ENCODE assay signal across 21 cellular contexts in genomic region chr18:36340232-36340631, GRCh38. TPM values are rescaled to one million over a fixed set of nuclear protein-coding genes. Genes with fewer than 3 reads are reported as not detected.
A peak's percentile ranks its signal among the peaks of the same experiment; 100 is the strongest.
DNase-seq lines count a peak whose midpoint lies in the region; TF ChIP-seq lines count a peak whose summit lies in the region.
"Had no signal": no experiment of that assay in that cellular context is flagged by ENCODE, and none has a peak within 500 bp of the region (broad histone marks: within the 10 kb centered on the region; RNA-seq: fewer than 3 reads in every experiment).

No MANE protein-coding gene starts in this region.

- peaks cover 12% of the 10 kb centered on the region for H3K4me1 Mint-ChIP-seq in nephron
- H3K4me1 Mint-ChIP-seq: B cell, CD14-positive monocyte had no signal

- H3K4me1 ChIP-seq in osteoblast (ENCODE audit: insufficient read depth, low read length) = no peaks in the 10 kb centered on the region

- H3K27ac Mint-ChIP-seq in nephron = peak overlapping the region; percentile 57 to 96 (median 93)
- H3K27ac Mint-ChIP-seq: B cell, CD14-positive monocyte had no signal

- TF ChIP-seq CTCF in VCaP (conservative IDR thresholded peaks at IDR 0.05) = no peak
- no peak for TF ChIP-seq CTCF in nephron (IDR thresholded peaks at IDR 0.05; ENCODE audit: unreplicated experiment in 3 of 3)
- no peak for TF ChIP-seq CTCF in WERI-Rb-1 (IDR thresholded peaks at IDR 0.05; ENCODE audit: low read depth, low read length)
- TF ChIP-seq CTCF in osteoblast (IDR thresholded peaks at IDR 0.05; ENCODE audit: extremely low read depth, low read depth, low read length) = no peak

- H3K36me3 Mint-ChIP-seq in nephron (ENCODE audit: low read depth) = peaks cover 8% of the 10 kb centered on the region
- H3K36me3 Mint-ChIP-seq: CD14-positive monocyte had no signal

- no peak overlapping the region for H3K4me3 ChIP-seq in WERI-Rb-1 (ENCODE audit: low read depth, low read length)
- H3K4me3 ChIP-seq in osteoblast (ENCODE audit: insufficient read depth, low read length) = no peak overlapping the region
- H3K4me3 ChIP-seq: A549, GM12878, PC-9 had no signal

- peak; percentile 20 for DNase-seq in NCI-H2227 treated with DMSO at 0.1 percent for 48 hours (lab: John Stamatoyannopoulos, UW)
- no peak for DNase-seq in NCI-H2227 (lab: John Stamatoyannopoulos, UW; ENCODE audit: unreplicated experiment)
- peak; percentile 40 for DNase-seq in NCI-H1092 treated with DMSO at 0.1 percent for 48 hours (lab: John Stamatoyannopoulos, UW)
- no peak for DNase-seq in SKM-1 treated with dmso at 0.1 percent for 144 hours (lab: John Stamatoyannopoulos, UW; ENCODE audit: unreplicated experiment)
- DNase-seq in WERI-Rb-1 = no peak
- DNase-seq in osteoblast (ENCODE audit: insufficient read length, low spot score, missing footprints) = no peak
- DNase-seq: DND-41, Karpas-422, NCI-H1417 treated with DMSO at 0.1 percent for 48 hours, NCI-H1930, NCI-H524, PC-9, SIG-M5, T-helper 1 cell had no signal

- peak overlapping the region; percentile 64 for H3K27ac ChIP-seq in VCaP
- H3K27ac ChIP-seq in WERI-Rb-1 = no peak overlapping the region
- H3K27ac ChIP-seq in osteoblast (ENCODE audit: low read depth, low read length) = no peak overlapping the region
- H3K27ac ChIP-seq: A549, PC-9, RWPE1 had no signal

- H3K79me2 ChIP-seq in osteoblast (ENCODE audit: insufficient read depth, low read length) = peaks cover 7% of the 10 kb centered on the region

- H3K9me3 Mint-ChIP-seq in nephron = peaks cover 12% of the 10 kb centered on the region

- H3K9me3 ChIP-seq in WERI-Rb-1 (ENCODE audit: severe bottlenecking) (peaks cover 5% of the 10 kb centered on the region), osteoblast (ENCODE audit: low read depth, low read length) (no peaks in the 10 kb centered on the region)
- H3K9me3 ChIP-seq: A549 had no signal

- no peaks in the 10 kb centered on the region for H3K36me3 ChIP-seq in WERI-Rb-1
- H3K36me3 ChIP-seq in osteoblast (ENCODE audit: insufficient read depth, low read length) = no peaks in the 10 kb centered on the region

- H4K20me1 ChIP-seq in osteoblast (ENCODE audit: insufficient read depth, low read length) = peaks cover 5% of the 10 kb centered on the region

- H3K4me3 Mint-ChIP-seq in nephron = no peak overlapping the region
- H3K4me3 Mint-ChIP-seq: B cell, CD14-positive monocyte had no signal

- no peak overlapping the region for H2AFZ ChIP-seq in osteoblast (ENCODE audit: low read length)
- H2AFZ ChIP-seq: PC-9 had no signal

- H3K27me3 ChIP-seq in WERI-Rb-1 (ENCODE audit: insufficient read depth, low read depth, severe bottlenecking) (no peaks in the 10 kb centered on the region), osteoblast (ENCODE audit: insufficient read depth, low read length) (no peaks in the 10 kb centered on the region)

- no peaks in the 10 kb centered on the region for H3K27me3 Mint-ChIP-seq in nephron (ENCODE audit: low read depth)

- H3K4me2 ChIP-seq in osteoblast (ENCODE audit: insufficient read depth, low read length) = no peak overlapping the region
- H3K4me2 ChIP-seq: A549, PC-9 had no signal

RNA-seq across cellular contexts. Expression of gene FHOD3, which starts 42.7 kb away (rescaled TPM):
- 13.0 and 17.4 TPM in 2 replicates for total RNA-seq in osteoblast
- total RNA-seq: B cell had no signal

Comparison
In these comparisons a context has a peak if more than half of its experiments do, and no peak if none do; other contexts are left out.
1. DNase-seq: peak in NCI-H2227 treated with DMSO at 0.1 percent for 48 hours (single experiment) and NCI-H1092 treated with DMSO at 0.1 percent for 48 hours (single experiment); none in NCI-H2227 (single experiment), SKM-1 treated with dmso at 0.1 percent for 144 hours (single experiment), WERI-Rb-1 (single experiment) and osteoblast (single experiment).